Comparison of ENCODE assay signal across 19 cellular contexts in the genomic region with DNA sequence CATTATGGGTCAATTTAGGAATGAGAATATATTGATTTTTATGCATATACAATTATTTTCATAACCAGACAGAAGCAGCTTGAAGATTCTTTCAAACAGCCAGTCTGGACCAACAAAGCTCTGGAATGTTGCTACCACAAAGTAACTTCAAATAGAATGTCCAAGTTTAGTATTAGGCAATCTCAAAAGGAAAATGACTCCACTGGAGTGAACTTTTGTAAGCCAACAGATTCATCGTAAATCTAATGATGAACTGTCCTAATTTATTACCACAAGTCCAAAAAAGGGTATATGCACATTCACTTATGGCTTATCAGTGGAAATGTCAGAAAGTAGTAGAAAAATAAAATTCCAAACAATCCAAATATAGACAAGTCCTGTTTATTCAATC. TPM values are rescaled to one million over a fixed set of nuclear protein-coding genes. Genes with fewer than 3 reads are reported as not detected.
DNase-seq lines count a peak whose midpoint lies in the region; ATAC-seq and TF ChIP-seq lines count a peak whose summit lies in the region.
"Had no signal": no experiment of that assay in that cellular context is flagged by ENCODE, and none has a peak within 500 bp of the region (broad histone marks: within the 10 kb centered on the region; RNA-seq: fewer than 3 reads in every experiment).

No MANE protein-coding gene starts in this region.

- H3K27ac ChIP-seq in left ventricle myocardium inferior (replicated peaks) (peak overlapping the region; percentile 82), esophagus muscularis mucosa (replicated peaks in 1 of 4) (peak overlapping the region; percentile 61 to 74 (median 68)), WERI-Rb-1 (no peak overlapping the region)
- H3K27ac ChIP-seq: colonic mucosa, HL-60, prostate gland had no signal

- no peaks in the 10 kb centered on the region for H3K27me3 Mint-ChIP-seq in activated CD4-positive, alpha-beta memory T cell treated with anti-CD3 and anti-CD28 coated beads, Interleukin-2, amount 10 ng/mL, durations not matched to agents 7 days and 5 days

- intact Hi-C loops in left ventricle myocardium inferior (cut with micrococcal nuclease) (loop anchor here (10.0 kb wide), 1 partner anchor 267 kb away; no protein-coding TSS in a partner anchor), Right ventricle myocardium inferior (cut with DNase I) (loop anchor here (2.0 kb wide), 1 partner anchor 267 kb away; no protein-coding TSS in a partner anchor), esophagus muscularis mucosa (cut with DNase I) (loop anchor here (2.0 kb wide), 1 partner anchor 267 kb away; no protein-coding TSS in a partner anchor)

- 32% methylated on average over 1 of the region's 1 CpG for WGBS in esophagus muscularis mucosa

- ATAC-seq in Right ventricle myocardium inferior: no peak

- H3K9me3 ChIP-seq in left ventricle myocardium inferior (replicated peaks) (no peaks in the 10 kb centered on the region), esophagus muscularis mucosa (no peaks in the 10 kb centered on the region), WERI-Rb-1 (ENCODE audit: severe bottlenecking) (no peaks in the 10 kb centered on the region)
- H3K9me3 ChIP-seq: colonic mucosa, HAP-1, prostate gland had no signal

- H3K27me3 ChIP-seq in left ventricle myocardium inferior (ENCODE audit: low read depth) (no peaks in the 10 kb centered on the region), esophagus muscularis mucosa (no peaks in the 10 kb centered on the region), WERI-Rb-1 (ENCODE audit: insufficient read depth, low read depth, severe bottlenecking) (no peaks in the 10 kb centered on the region)
- H3K27me3 ChIP-seq: colonic mucosa had no signal

- peaks cover 59% of the 10 kb centered on the region for H3K36me3 ChIP-seq in left ventricle myocardium inferior
- peaks cover 0 to 64% (median 0%) of the 10 kb centered on the region in 4 donors for H3K36me3 ChIP-seq in esophagus muscularis mucosa
- no peaks in the 10 kb centered on the region for H3K36me3 ChIP-seq in WERI-Rb-1
- H3K36me3 ChIP-seq: colonic mucosa, HAP-1, prostate gland had no signal

- no peak for DNase-seq in left ventricle myocardium inferior
- DNase-seq in Right ventricle myocardium inferior (ENCODE audit: missing footprints): no peak
- DNase-seq in esophagus muscularis mucosa (ENCODE audit: extremely low spot score): no peak
- peak; percentile 34 for DNase-seq in non-pigmented ciliary epithelial cell (ENCODE audit: low read depth)
- DNase-seq in COLO829 (ENCODE audit: low spot score): no peak
- DNase-seq in activated CD4-positive, alpha-beta memory T cell treated with anti-CD3 and anti-CD28 coated beads, Interleukin-2, amount 10 ng/mL, durations not matched to agents 7 days and 5 days: no peak
- DNase-seq in AML-193 (lab: John Stamatoyannopoulos, UW): no peak
- no peak for DNase-seq in WERI-Rb-1
- DNase-seq: activated CD4-positive, CD25-positive, alpha-beta regulatory T cell; activated CD8-positive, alpha-beta memory T cell treated with anti-CD3 and anti-CD28 coated beads, Interleukin-2, amount 50 U/mL, for 4 hours; activated naive CD4-positive, alpha-beta T cell treated with anti-CD3 and anti-CD28 coated beads, Interleukin-2, amount 50 U/mL, for 16 hours; colonic mucosa; NCI-H187 treated with DMSO at 0.1 percent for 48 hours; stimulated activated CD4-positive, alpha-beta T cell treated with anti-CD3 and anti-CD28 coated beads, Interleukin-4, amount 100 ng/mL, for 1 hour had no signal

- H3K36me3 Mint-ChIP-seq in activated CD4-positive, alpha-beta memory T cell treated with anti-CD3 and anti-CD28 coated beads, Interleukin-2, amount 10 ng/mL, durations not matched to agents 7 days and 5 days (ENCODE audit: low read depth): peaks cover 7% of the 10 kb centered on the region

- no peak overlapping the region for H3K4me3 Mint-ChIP-seq in activated CD4-positive, alpha-beta memory T cell treated with anti-CD3 and anti-CD28 coated beads, Interleukin-2, amount 10 ng/mL, durations not matched to agents 7 days and 5 days
- H3K4me3 Mint-ChIP-seq: stimulated activated effector memory CD8-positive, alpha-beta T cell treated with anti-CD3 and anti-CD28 coated beads, Interleukin-12 subunit alpha, Interleukin-12 subunit beta, amount 100 ng/mL, for 72 hours had no signal

- H3K27ac Mint-ChIP-seq in activated CD4-positive, alpha-beta memory T cell treated with anti-CD3 and anti-CD28 coated beads, Interleukin-2, amount 10 ng/mL, durations not matched to agents 7 days and 5 days: no peak overlapping the region
- H3K27ac Mint-ChIP-seq: stimulated activated effector memory CD8-positive, alpha-beta T cell treated with anti-CD3 and anti-CD28 coated beads, Interleukin-12 subunit alpha, Interleukin-12 subunit beta, amount 100 ng/mL, for 72 hours had no signal

- H3K4me1 ChIP-seq in left ventricle myocardium inferior: peaks cover 55% of the 10 kb centered on the region
- peaks cover 0 to 50% (median 38%) of the 10 kb centered on the region in 4 donors for H3K4me1 ChIP-seq in esophagus muscularis mucosa
- H3K4me1 ChIP-seq: colonic mucosa, prostate gland had no signal

- no peaks in the 10 kb centered on the region for H3K9me3 Mint-ChIP-seq in activated CD4-positive, alpha-beta memory T cell treated with anti-CD3 and anti-CD28 coated beads, Interleukin-2, amount 10 ng/mL, durations not matched to agents 7 days and 5 days
- H3K9me3 Mint-ChIP-seq: stimulated activated effector memory CD8-positive, alpha-beta T cell treated with anti-CD3 and anti-CD28 coated beads, Interleukin-12 subunit alpha, Interleukin-12 subunit beta, amount 100 ng/mL, for 72 hours had no signal

- peak overlapping the region; percentile 63 for H3K4me3 ChIP-seq in left ventricle myocardium inferior
- H3K4me3 ChIP-seq in esophagus muscularis mucosa: peak overlapping the region; percentile 43 to 59 (median 50)
- no peak overlapping the region for H3K4me3 ChIP-seq in WERI-Rb-1 (ENCODE audit: low read depth, low read length)
- H3K4me3 ChIP-seq: colonic mucosa, HAP-1, prostate gland had no signal

- POLR2A ChIA-PET in activated CD4-positive, alpha-beta memory T cell treated with anti-CD3 and anti-CD28 coated beads, Interleukin-2, amount 10 ng/mL, durations not matched to agents 7 days and 5 days (lab: Charles Lee): no interaction called here

- TF ChIP-seq EP300 in esophagus muscularis mucosa (IDR thresholded peaks at IDR 0.05): no peak

- TF ChIP-seq CTCF in left ventricle myocardium inferior (IDR thresholded peaks at IDR 0.05; ENCODE audit: borderline replicate concordance): no peak
- TF ChIP-seq CTCF in esophagus muscularis mucosa (IDR thresholded peaks at IDR 0.05): no peak
- no peak for TF ChIP-seq CTCF in WERI-Rb-1 (IDR thresholded peaks at IDR 0.05; ENCODE audit: low read depth, low read length)

- CTCF ChIA-PET in activated CD4-positive, alpha-beta memory T cell treated with anti-CD3 and anti-CD28 coated beads, Interleukin-2, amount 10 ng/mL, durations not matched to agents 7 days and 5 days (lab: Charles Lee): no interaction called here

- H3K4me1 Mint-ChIP-seq in activated CD4-positive, alpha-beta memory T cell treated with anti-CD3 and anti-CD28 coated beads, Interleukin-2, amount 10 ng/mL, durations not matched to agents 7 days and 5 days: peaks cover 9% of the 10 kb centered on the region

- no peak for TF ChIP-seq POLR2A in esophagus muscularis mucosa (IDR thresholded peaks at IDR 0.05; ENCODE audit: low read depth)

RNA-seq across cellular contexts. Expression of gene PLN, which starts 3.6 kb away (rescaled TPM):
- total RNA-seq in left ventricle myocardium inferior (2,329 TPM), Right ventricle myocardium inferior (2,685 TPM), esophagus muscularis mucosa (100 to 1,000 TPM; 262 to 431 (median 319) TPM)
- not detected for total RNA-seq in activated CD4-positive, alpha-beta memory T cell treated with anti-CD3 and anti-CD28 coated beads, Interleukin-2, amount 10 ng/mL, durations not matched to agents 7 days and 5 days
- total RNA-seq: A673 had no signal

Comparison
In these comparisons a context has a peak if more than half of its experiments do, and no peak if none do; other contexts are left out.
1. RNA of gene PLN, which starts 3.6 kb away (total RNA-seq): 2,685 TPM in Right ventricle myocardium inferior (single experiment), 2,329 TPM in left ventricle myocardium inferior (single experiment) and 262 to 431 TPM in esophagus muscularis mucosa; not detected in activated CD4-positive, alpha-beta memory T cell treated with anti-CD3 and anti-CD28 coated beads, Interleukin-2, amount 10 ng/mL, durations not matched to agents 7 days and 5 days; every median in the first group is over 100 times any median in the second.